11 cellular contexts compared by ENCODE assay signal in the genomic region with DNA sequence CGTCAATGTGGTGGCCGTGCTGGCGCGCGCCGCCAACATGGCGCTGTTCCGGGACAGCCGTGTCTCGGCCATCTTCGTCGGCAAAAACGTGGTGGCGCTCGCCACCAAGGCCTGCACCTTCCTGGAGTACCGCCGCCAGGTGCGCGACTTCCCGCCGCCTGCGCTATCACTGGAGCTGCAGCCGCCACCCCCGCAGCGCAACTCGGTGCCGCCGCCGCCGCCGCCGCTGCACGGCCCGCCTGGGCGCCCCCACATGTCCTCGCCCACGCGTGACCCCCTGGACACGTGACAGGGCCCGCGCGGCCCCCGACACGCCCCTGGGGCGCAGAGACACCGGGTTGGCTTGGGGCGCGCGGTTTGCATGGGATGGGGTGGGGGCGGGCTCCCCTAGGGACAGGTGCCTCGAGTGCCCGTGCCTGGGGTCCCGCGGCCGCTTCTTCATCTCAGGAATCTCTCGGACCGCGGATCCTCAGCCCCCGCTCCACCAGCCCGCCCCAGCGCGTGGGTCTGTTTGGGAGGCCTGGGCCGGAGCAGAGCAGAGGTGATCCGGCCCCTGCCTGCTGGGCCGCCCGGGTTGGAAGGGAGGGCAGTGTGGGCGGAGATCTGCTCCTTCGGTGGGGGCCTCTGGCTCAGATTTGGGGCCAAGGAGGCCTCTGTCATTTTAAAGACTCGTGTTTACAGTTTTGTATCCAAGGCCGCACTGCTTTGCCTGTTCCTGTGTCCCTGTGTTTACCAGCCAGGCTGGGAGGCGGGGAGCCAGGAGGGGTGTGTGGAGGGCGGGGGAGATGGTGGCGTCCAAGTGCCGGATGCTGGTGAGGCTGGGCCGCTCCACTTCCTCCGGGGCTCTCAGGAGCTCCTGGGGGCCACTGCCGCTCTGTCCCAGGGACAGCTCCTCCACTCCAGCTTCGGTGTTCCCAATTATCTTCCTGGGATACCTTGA. TPM values are rescaled to one million over a fixed set of nuclear protein-coding genes. Genes with fewer than 3 reads are reported as not detected.
DNase-seq lines count a peak whose midpoint lies in the region; ATAC-seq, FAIRE-seq and TF ChIP-seq lines count a peak whose summit lies in the region.
"Had no signal": no experiment of that assay in that cellular context is flagged by ENCODE, and none has a peak within 500 bp of the region (broad histone marks: within the 10 kb centered on the region; RNA-seq: fewer than 3 reads in every experiment).

No MANE protein-coding gene starts in this region.

- H3K27me3 Mint-ChIP-seq in CD14-positive monocyte (ENCODE audit: low read depth in 3 of 3) (peaks cover 42 to 69% (median 54%) of the 10 kb centered on the region in 3 donors), T-helper 17 cell (peaks cover 7% of the 10 kb centered on the region)
- H3K27me3 Mint-ChIP-seq in activated naive CD8-positive, alpha-beta T cell treated with anti-CD3 and anti-CD28 coated beads, Interleukin-2, amount 50 U/mL, for 24 hours, result peaks cover 12% of the 10 kb centered on the region
- peaks cover 0 to 3% of the 10 kb centered on the region in 2 donors for H3K27me3 Mint-ChIP-seq in natural killer cell treated with Interleukin-12 subunit alpha and Interleukin-12 subunit beta and Interleukin-15 and Interleukin-18, amount 100 ng/mL, for 72 hours

- DNase-seq in CD14-positive monocyte (ENCODE audit: low spot score) (no peak), T-helper 17 cell (no peak), retina (no peak), NCI-H446 (lab: John Stamatoyannopoulos, UW) (no peak), urothelium cell line (ENCODE audit: low spot score) (no peak)
- DNase-seq in activated naive CD8-positive, alpha-beta T cell treated with anti-CD3 and anti-CD28 coated beads, Interleukin-2, amount 50 U/mL, for 24 hours, result peak; percentile 55
- no peak for DNase-seq in natural killer cell treated with Interleukin-12 subunit alpha and Interleukin-12 subunit beta and Interleukin-15 and Interleukin-18, amount 100 ng/mL, for 72 hours (ENCODE audit: low spot score)
- DNase-seq: HCEC 1CT, hippocampal formation had no signal

- no peaks in the 10 kb centered on the region for H3K9me3 ChIP-seq in T-helper 17 cell (ENCODE audit: control insufficient read depth, low read length, poor library complexity, severe bottlenecking)

- H3K4me1 Mint-ChIP-seq in CD14-positive monocyte (peaks cover 28% of the 10 kb centered on the region), T-helper 17 cell (peaks cover 20% of the 10 kb centered on the region)
- peaks cover 26% of the 10 kb centered on the region for H3K4me1 Mint-ChIP-seq in activated naive CD8-positive, alpha-beta T cell treated with anti-CD3 and anti-CD28 coated beads, Interleukin-2, amount 50 U/mL, for 24 hours
- H3K4me1 Mint-ChIP-seq in natural killer cell treated with Interleukin-12 subunit alpha and Interleukin-12 subunit beta and Interleukin-15 and Interleukin-18, amount 100 ng/mL, for 72 hours (ENCODE audit: low read depth in 2 of 2), result peaks cover 9 to 14% of the 10 kb centered on the region in 2 donors

- no peaks in the 10 kb centered on the region for H3K36me3 Mint-ChIP-seq in CD14-positive monocyte
- H3K36me3 Mint-ChIP-seq in T-helper 17 cell (ENCODE audit: low read depth), result no peaks in the 10 kb centered on the region
- no peaks in the 10 kb centered on the region for H3K36me3 Mint-ChIP-seq in activated naive CD8-positive, alpha-beta T cell treated with anti-CD3 and anti-CD28 coated beads, Interleukin-2, amount 50 U/mL, for 24 hours (ENCODE audit: low read depth)
- H3K36me3 Mint-ChIP-seq in natural killer cell treated with Interleukin-12 subunit alpha and Interleukin-12 subunit beta and Interleukin-15 and Interleukin-18, amount 100 ng/mL, for 72 hours, result no peaks in the 10 kb centered on the region

- H3K27ac Mint-ChIP-seq in CD14-positive monocyte (no peak overlapping the region), T-helper 17 cell (no peak overlapping the region)
- H3K27ac Mint-ChIP-seq in activated naive CD8-positive, alpha-beta T cell treated with anti-CD3 and anti-CD28 coated beads, Interleukin-2, amount 50 U/mL, for 24 hours, result peak overlapping the region; percentile 92
- no peak overlapping the region for H3K27ac Mint-ChIP-seq in natural killer cell treated with Interleukin-12 subunit alpha and Interleukin-12 subunit beta and Interleukin-15 and Interleukin-18, amount 100 ng/mL, for 72 hours

- peaks cover 0 to 14% (median 8%) of the 10 kb centered on the region in 7 donors for H3K9me3 Mint-ChIP-seq in CD14-positive monocyte
- no peaks in the 10 kb centered on the region for H3K9me3 Mint-ChIP-seq in activated naive CD8-positive, alpha-beta T cell treated with anti-CD3 and anti-CD28 coated beads, Interleukin-2, amount 50 U/mL, for 24 hours
- H3K9me3 Mint-ChIP-seq in natural killer cell treated with Interleukin-12 subunit alpha and Interleukin-12 subunit beta and Interleukin-15 and Interleukin-18, amount 100 ng/mL, for 72 hours, result no peaks in the 10 kb centered on the region

- no peak for FAIRE-seq in urothelium cell line (lab: Jason Lieb, UNC)
- FAIRE-seq: TTC549 had no signal

- H3K4me3 Mint-ChIP-seq in CD14-positive monocyte (peak overlapping the region; percentile 67 to 90), T-helper 17 cell (peak overlapping the region; percentile 87)
- peak overlapping the region; percentile 83 for H3K4me3 Mint-ChIP-seq in activated naive CD8-positive, alpha-beta T cell treated with anti-CD3 and anti-CD28 coated beads, Interleukin-2, amount 50 U/mL, for 24 hours
- peak overlapping the region; percentile 72 for H3K4me3 Mint-ChIP-seq in natural killer cell treated with Interleukin-12 subunit alpha and Interleukin-12 subunit beta and Interleukin-15 and Interleukin-18, amount 100 ng/mL, for 72 hours

- intact Hi-C loops in CD14-positive monocyte (cut with micrococcal nuclease), result loop anchor here (2.0 to 10.0 kb wide), 3 partner anchors 85 to 327 kb away; no protein-coding TSS in a partner anchor

- ATAC-seq in T-helper 17 cell (peak; percentile 13), GM19324 (IDR thresholded peaks at IDR 0.05; ENCODE audit: low FRiP score, unreplicated experiment) (no peak)
- ATAC-seq in activated naive CD8-positive, alpha-beta T cell treated with anti-CD3 and anti-CD28 coated beads, Interleukin-2, amount 50 U/mL, for 24 hours, result peak; percentile 17
- no peak for ATAC-seq in natural killer cell treated with Interleukin-12 subunit alpha and Interleukin-12 subunit beta and Interleukin-15 and Interleukin-18, amount 100 ng/mL, for 72 hours

- TF ChIP-seq CTCF in CD14-positive monocyte (IDR thresholded peaks at IDR 0.05), result no peak

RNA-seq across cellular contexts. Expression of gene TMEM121, which starts 3.4 kb away (rescaled TPM):
- under 1 TPM in 1 of 2 donors, not detected in 1; 0.11 TPM for polyA plus RNA-seq in CD14-positive monocyte
- total RNA-seq in T-helper 17 cell, result 1 to 10 TPM in 1 of 2 donors, under 1 TPM in 1; 0.85 to 2.6 TPM
- total RNA-seq in natural killer cell treated with Interleukin-12 subunit alpha and Interleukin-12 subunit beta and Interleukin-15 and Interleukin-18, amount 100 ng/mL, for 72 hours, result 1 to 10 TPM; 1.8 to 4.2 TPM

RNA-seq across cellular contexts. Expression of gene TEDC1, which starts 38.7 kb away (rescaled TPM):
- polyA plus RNA-seq in CD14-positive monocyte, result 1 to 10 TPM; 7.8 to 9.0 TPM
- 100 to 1,000 TPM; 141 to 361 TPM for total RNA-seq in T-helper 17 cell
- 10 to 100 TPM; 25.1 to 59.2 TPM for total RNA-seq in natural killer cell treated with Interleukin-12 subunit alpha and Interleukin-12 subunit beta and Interleukin-15 and Interleukin-18, amount 100 ng/mL, for 72 hours

RNA-seq across cellular contexts. Expression of gene CRIP1, which starts 43.1 kb away (rescaled TPM):
- 1,000 to 10,000 TPM; 1,032 to 2,084 TPM for polyA plus RNA-seq in CD14-positive monocyte
- 100 to 1,000 TPM; 451 to 842 TPM for total RNA-seq in T-helper 17 cell
- 10 to 100 TPM; 39.0 to 82.7 TPM for total RNA-seq in natural killer cell treated with Interleukin-12 subunit alpha and Interleukin-12 subunit beta and Interleukin-15 and Interleukin-18, amount 100 ng/mL, for 72 hours

RNA-seq across cellular contexts. Expression of gene CRIP2, which starts 55.2 kb away (rescaled TPM):
- 1 to 10 TPM; 2.1 to 3.3 TPM for polyA plus RNA-seq in CD14-positive monocyte
- 10 to 100 TPM; 51.6 to 58.8 TPM for total RNA-seq in T-helper 17 cell
- total RNA-seq in natural killer cell treated with Interleukin-12 subunit alpha and Interleukin-12 subunit beta and Interleukin-15 and Interleukin-18, amount 100 ng/mL, for 72 hours, result 1 to 10 TPM in 1 of 2 donors, under 1 TPM in 1; 0.98 to 2.2 TPM

Comparison
In these comparisons a context has a peak if more than half of its experiments do, and no peak if none do; other contexts are left out.
1. ATAC-seq: peak in T-helper 17 cell (single experiment) and activated naive CD8-positive, alpha-beta T cell treated with anti-CD3 and anti-CD28 coated beads, Interleukin-2, amount 50 U/mL, for 24 hours (single experiment); none in natural killer cell treated with Interleukin-12 subunit alpha and Interleukin-12 subunit beta and Interleukin-15 and Interleukin-18, amount 100 ng/mL, for 72 hours (0 of 2) and GM19324 (single experiment).
2. RNA of gene CRIP1, which starts 43.1 kb away (total RNA-seq): 451 to 842 TPM in T-helper 17 cell; 39.0 to 82.7 TPM in natural killer cell treated with Interleukin-12 subunit alpha and Interleukin-12 subunit beta and Interleukin-15 and Interleukin-18, amount 100 ng/mL, for 72 hours; every median in the first group is over 4 times any median in the second.
3. Peak in every context shown above with its lines, with median percentiles within 50 percentile points of each other: H3K4me3 Mint-ChIP-seq.